Comparison of ENCODE assay signal across 2 cellular contexts in genomic region chr5:14400611-14401010, GRCh38.
TF ChIP-seq lines count a peak whose summit lies in the region.

No MANE protein-coding gene starts in this region.

TF ChIP-seq in SK-N-SH, 30 proteins besides CTCF, POLR2A, EP300 and RAD21:
- no peak for TF ChIP-seq IRF3 (IDR thresholded peaks at IDR 0.05; ENCODE audit: low read depth, low read length)
- TF ChIP-seq TEAD4 (IDR thresholded peaks at IDR 0.05; ENCODE audit: borderline replicate concordance, insufficient read depth) = no peak
- TF ChIP-seq EZH2phosphoT487 (IDR thresholded peaks at IDR 0.05; ENCODE audit: borderline replicate concordance, low read depth) = no peak

TF ChIP-seq in SK-N-SH treated with all-trans-retinoic acid at 6 μM for 48 hours, 23 proteins besides CTCF, POLR2A, EP300 and RAD21 (continued from another document):
- TF ChIP-seq POU6F1 (CRISPR knock-in tag; IDR thresholded peaks at IDR 0.05; ENCODE audit: borderline replicate concordance, low read depth) (no peak), ZFP3 (CRISPR knock-in tag; IDR thresholded peaks at IDR 0.05) (no peak), GLIS3 (CRISPR knock-in tag; IDR thresholded peaks at IDR 0.05) (no peak), RARB (CRISPR knock-in tag; IDR thresholded peaks at IDR 0.05) (no peak), ISL1 (CRISPR knock-in tag; IDR thresholded peaks at IDR 0.05) (no peak), OSR1 (CRISPR knock-in tag; IDR thresholded peaks at IDR 0.05) (no peak), PPARA (CRISPR knock-in tag; IDR thresholded peaks at IDR 0.05; ENCODE audit: borderline replicate concordance) (no peak), CSRNP3 (CRISPR knock-in tag; IDR thresholded peaks at IDR 0.05) (no peak), SNAI2 (CRISPR knock-in tag; IDR thresholded peaks at IDR 0.05) (no peak), TOX (CRISPR knock-in tag; IDR thresholded peaks at IDR 0.05; ENCODE audit: borderline replicate concordance) (no peak), ZNF70 (CRISPR knock-in tag; IDR thresholded peaks at IDR 0.05) (no peak), ZC3H10 (CRISPR knock-in tag; IDR thresholded peaks at IDR 0.05) (no peak), PATZ1 (CRISPR knock-in tag; IDR thresholded peaks at IDR 0.05; ENCODE audit: borderline replicate concordance) (no peak)
